In the genomic region with DNA sequence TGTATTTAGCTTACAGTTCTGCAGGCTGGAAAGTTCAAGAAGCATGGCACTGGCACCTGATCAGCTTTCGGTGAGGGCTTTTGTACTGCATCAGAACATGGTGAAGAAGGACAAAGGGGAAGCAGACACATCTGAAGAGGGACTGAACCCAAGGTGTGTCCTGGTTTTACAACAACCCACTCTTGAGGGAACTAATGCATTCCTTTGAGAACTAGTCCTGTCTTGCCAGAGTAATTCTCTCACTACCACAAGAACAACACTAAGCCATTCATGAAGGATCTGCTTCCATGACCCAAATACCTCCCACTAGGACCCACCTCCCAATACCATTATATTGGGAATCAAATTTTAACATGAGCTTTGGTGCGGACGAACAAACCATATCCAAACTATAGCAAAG, we compare ENCODE assay signal across 24 cellular contexts.
A peak's percentile ranks its signal among the peaks of the same experiment; 100 is the strongest.
DNase-seq lines count a peak whose midpoint lies in the region; FAIRE-seq and TF ChIP-seq lines count a peak whose summit lies in the region.
"Had no signal": no experiment of that assay in that cellular context is flagged by ENCODE, and none has a peak within 500 bp of the region (broad histone marks: within the 10 kb centered on the region; RNA-seq: fewer than 3 reads in every experiment).

No MANE protein-coding gene starts in this region.

- dilution Hi-C loops in mammary epithelial cell (cut with HindIII; ENCODE audit: low sequenced_read_pairs) (no loop called here), keratinocyte (cut with MboI; ENCODE audit: extremely low pct_ligation_motif_present, low sequenced_read_pairs) (no loop called here)

- no peaks in the 10 kb centered on the region for H3K9me3 ChIP-seq in mammary epithelial cell (replicated peaks; ENCODE audit: insufficient read depth, low read length)
- no peaks in the 10 kb centered on the region for H3K9me3 ChIP-seq in keratinocyte (ENCODE audit: control insufficient read depth, low read depth, low read length)
- no peaks in the 10 kb centered on the region for H3K9me3 ChIP-seq in SK-N-SH
- H3K9me3 ChIP-seq: BE2C, BLaER1 had no signal

- TF ChIP-seq CTCF in mammary epithelial cell (conservative IDR thresholded peaks at IDR 0.05 in 1 of 2, IDR thresholded peaks at IDR 0.05 in 1 of 2; ENCODE audit: extremely low read depth in 1 of 2, insufficient read depth in 1 of 2, low read depth in 1 of 2, low read length in 2 of 2) (no peak), MCF 10A (IDR thresholded peaks at IDR 0.05; ENCODE audit: unreplicated experiment) (no peak), bronchial epithelial cell (IDR thresholded peaks at IDR 0.05; ENCODE audit: insufficient read depth, low read length, severe bottlenecking) (no peak), epithelial cell of esophagus (IDR thresholded peaks at IDR 0.05; ENCODE audit: insufficient read depth, low read depth, low read length, missing control alignments) (no peak), keratinocyte (optimal IDR thresholded peaks at IDR 0.05 in 1 of 3, IDR thresholded peaks at IDR 0.05 in 1 of 3, conservative IDR thresholded peaks at IDR 0.05 in 1 of 3; ENCODE audit: extremely low read depth in 1 of 3, insufficient read depth in 2 of 3, low read length in 3 of 3) (no peak), SK-N-SH (IDR thresholded peaks at IDR 0.05) (no peak)

- no peaks in the 10 kb centered on the region for H3F3A ChIP-seq in SK-N-SH (replicated peaks; ENCODE audit: insufficient read depth)

- no peak overlapping the region for H3K4me3 Mint-ChIP-seq in MCF 10A (ENCODE audit: unreplicated experiment)
- H3K4me3 Mint-ChIP-seq: CD14-positive monocyte; CD4-positive, alpha-beta memory T cell; CD4-positive, CD25-positive, alpha-beta regulatory T cell; CD8-positive, alpha-beta memory T cell had no signal

- 62% methylated on average over 3 of the region's 3 CpGs for WGBS in mammary epithelial cell (ENCODE audit: low coverage, missing lambda C conversion rate)
- 96% methylated on average over 3 of the region's 3 CpGs for WGBS in SK-N-SH (ENCODE audit: low lambda C conversion rate)

- H3K36me3 Mint-ChIP-seq in MCF 10A (ENCODE audit: insufficient read depth, unreplicated experiment), result no peaks in the 10 kb centered on the region
- H3K36me3 Mint-ChIP-seq: CD14-positive monocyte; CD4-positive, alpha-beta memory T cell; CD4-positive, CD25-positive, alpha-beta regulatory T cell; CD8-positive, alpha-beta memory T cell had no signal

- no peaks in the 10 kb centered on the region for H3K27me3 Mint-ChIP-seq in MCF 10A (ENCODE audit: insufficient read depth, unreplicated experiment)
- H3K27me3 Mint-ChIP-seq: CD4-positive, alpha-beta memory T cell; CD4-positive, CD25-positive, alpha-beta regulatory T cell; CD8-positive, alpha-beta memory T cell had no signal

- in situ Hi-C loops in mammary epithelial cell (cut with MboI; ENCODE audit: low sequenced_read_pairs in 2 of 2), result no loop called here

- no peaks in the 10 kb centered on the region; the same call in 1 of the 2 replicates for H3K9me2 ChIP-seq in SK-N-SH

- H2AFZ ChIP-seq in mammary epithelial cell (ENCODE audit: low read depth, low read length) (peak overlapping the region; percentile 37), keratinocyte (ENCODE audit: control insufficient read depth, low read length) (peak overlapping the region; percentile 62), SK-N-SH (ENCODE audit: low read depth) (no peak overlapping the region)

- H3K27ac ChIP-seq in mammary epithelial cell (ENCODE audit: insufficient read depth, low read depth, low read length) (no peak overlapping the region), keratinocyte (ENCODE audit: control insufficient read depth, insufficient read depth, low read length) (no peak overlapping the region), SK-N-SH (ENCODE audit: low read depth in 2 of 2, low read length in 1 of 2) (no peak overlapping the region; a peak in 1 of 4 replicates)
- H3K27ac ChIP-seq: BLaER1 had no signal

- H3K4me1 ChIP-seq in mammary epithelial cell (ENCODE audit: insufficient read depth, low read length) (peaks cover 8% of the 10 kb centered on the region), keratinocyte (ENCODE audit: control insufficient read depth, extremely low read depth, insufficient read depth, low read length) (peaks cover 14% of the 10 kb centered on the region), SK-N-SH (ENCODE audit: control insufficient read depth in 1 of 2, insufficient read depth in 2 of 2, low read depth in 1 of 2, low read length in 1 of 2) (peaks cover 0 to 11% of the 10 kb centered on the region in 2 experiments; a peak in 2 of 4 replicates)
- H3K4me1 ChIP-seq: BLaER1 had no signal

- TF ChIP-seq EP300 in SK-N-SH (IDR thresholded peaks at IDR 0.05; ENCODE audit: borderline replicate concordance in 1 of 2, low read depth in 1 of 2, low read length in 1 of 2), result no peak

- H4K20me1 ChIP-seq in mammary epithelial cell (ENCODE audit: insufficient read depth, low read length) (no peaks in the 10 kb centered on the region), keratinocyte (ENCODE audit: control insufficient read depth, extremely low read depth, insufficient read depth, low read length) (no peaks in the 10 kb centered on the region), SK-N-SH (ENCODE audit: insufficient read depth) (no peaks in the 10 kb centered on the region)
- H4K20me1 ChIP-seq: BLaER1 had no signal

- no peaks in the 10 kb centered on the region for H3K4me1 Mint-ChIP-seq in MCF 10A (ENCODE audit: insufficient read depth, unreplicated experiment)
- H3K4me1 Mint-ChIP-seq: CD14-positive monocyte; CD4-positive, alpha-beta memory T cell; CD4-positive, CD25-positive, alpha-beta regulatory T cell; CD8-positive, alpha-beta memory T cell had no signal

- H3K27me3 ChIP-seq in mammary epithelial cell (ENCODE audit: insufficient read depth, low read length) (no peaks in the 10 kb centered on the region), bronchial epithelial cell (ENCODE audit: control insufficient read depth, insufficient read depth, low read length) (no peaks in the 10 kb centered on the region), keratinocyte (ENCODE audit: control insufficient read depth, extremely low read depth, insufficient read depth, low read length) (no peaks in the 10 kb centered on the region), SK-N-SH (ENCODE audit: insufficient read depth) (no peaks in the 10 kb centered on the region)
- H3K27me3 ChIP-seq: BE2C, BLaER1 had no signal

- no peaks in the 10 kb centered on the region for H3K9me3 Mint-ChIP-seq in MCF 10A (ENCODE audit: unreplicated experiment)
- H3K9me3 Mint-ChIP-seq: CD4-positive, alpha-beta memory T cell; CD8-positive, alpha-beta memory T cell had no signal

- no peak for TF ChIP-seq RAD21 in SK-N-SH (IDR thresholded peaks at IDR 0.05; ENCODE audit: low read length)

- H3K79me2 ChIP-seq in mammary epithelial cell (ENCODE audit: insufficient read depth, low read length), result no peaks in the 10 kb centered on the region
- H3K79me2 ChIP-seq in keratinocyte (ENCODE audit: control insufficient read depth, insufficient read depth, low read length), result no peaks in the 10 kb centered on the region
- H3K79me2 ChIP-seq in SK-N-SH (ENCODE audit: insufficient read depth), result no peaks in the 10 kb centered on the region

- no peak overlapping the region for H3K27ac Mint-ChIP-seq in MCF 10A (ENCODE audit: low read depth, unreplicated experiment)
- H3K27ac Mint-ChIP-seq: CD14-positive monocyte; CD4-positive, alpha-beta memory T cell; CD4-positive, CD25-positive, alpha-beta regulatory T cell; CD8-positive, alpha-beta memory T cell had no signal

- BruUV-seq in mammary epithelial cell (replicated peaks; lab: Mats Ljungman, UMichigan) (no TSS peak), MCF 10A (replicated peaks; lab: Mats Ljungman, UMichigan) (no TSS peak)

- H3K9ac ChIP-seq in mammary epithelial cell (ENCODE audit: insufficient read depth, low read length) (no peak overlapping the region), keratinocyte (ENCODE audit: control insufficient read depth, extremely low read depth, insufficient read depth, low read length) (no peak overlapping the region), SK-N-SH (no peak overlapping the region)
- H3K9ac ChIP-seq: BLaER1 had no signal

- intact Hi-C loops in mammary epithelial cell (cut with micrococcal nuclease) (loop anchor here (1.0 kb wide), 1 partner anchor 45 kb away; no protein-coding TSS in a partner anchor), MCF 10A (cut with micrococcal nuclease) (no loop called here)

- CTCF ChIA-PET in mammary epithelial cell (lab: Charles Lee; ENCODE audit: low non-redundant PET) (no interaction called here), MCF 10A (lab: Yijun Ruan, JAX) (interaction anchor here (0.7 to 1.5 kb wide), 2 partner anchors 102 to 164 kb away, joined by 4 read pairs; no protein-coding TSS in a partner anchor), SK-N-SH (lab: Yijun Ruan, JAX) (interaction anchor here (1.6 kb wide), 1 partner anchor 111 kb away, joined by 4 read pairs; no protein-coding TSS in a partner anchor)

- H3K36me3 ChIP-seq in mammary epithelial cell (ENCODE audit: insufficient read depth, low read length) (no peaks in the 10 kb centered on the region), bronchial epithelial cell (ENCODE audit: control insufficient read depth, insufficient read depth, low read length) (no peaks in the 10 kb centered on the region), keratinocyte (ENCODE audit: control insufficient read depth in 2 of 2, extremely low read depth in 1 of 2, insufficient read depth in 2 of 2, low read length in 2 of 2) (no peaks in the 10 kb centered on the region), SK-N-SH (replicated peaks in 1 of 2; ENCODE audit: control insufficient read depth in 1 of 2, insufficient read depth in 2 of 2, low read length in 1 of 2) (no peaks in the 10 kb centered on the region)
- H3K36me3 ChIP-seq: BE2C, BLaER1 had no signal

- DNase-seq in mammary epithelial cell (peak; percentile 71), MCF 10A (ENCODE audit: unreplicated experiment) (no peak), bronchial epithelial cell (ENCODE audit: low read depth) (peak; percentile 65), epithelial cell of esophagus (ENCODE audit: low read depth) (peak; percentile 57), keratinocyte (ENCODE audit: low read depth, low spot score) (peak; percentile 11), NCI-H1092 (lab: John Stamatoyannopoulos, UW) (no peak), SK-N-SH (no peak), mesenteric fat pad (ENCODE audit: low spot score) (no peak)
- DNase-seq: 8988T; ACHN; BE2C; C1 segment of cervical spinal cord; CD4-positive, alpha-beta memory T cell; CD4-positive, CD25-positive, alpha-beta regulatory T cell; CD8-positive, alpha-beta memory T cell; COR-L47; DMS79 treated with DMSO at 0.1 percent for 48 hours; GF-D8 had no signal

- H3K4me2 ChIP-seq in mammary epithelial cell (ENCODE audit: insufficient read depth, low read depth, low read length) (peak overlapping the region; percentile 13), keratinocyte (ENCODE audit: control insufficient read depth, extremely low read depth, insufficient read depth, low read depth, low read length) (peak overlapping the region; percentile 5), SK-N-SH (no peak overlapping the region)
- H3K4me2 ChIP-seq: BLaER1 had no signal

- FAIRE-seq in bronchial epithelial cell (lab: Jason Lieb, UNC) (no peak), keratinocyte (lab: Jason Lieb, UNC) (peak; percentile 88)
- FAIRE-seq: A204.1, G401.6, GM12891, GM19239 had no signal

- POLR2A ChIA-PET in MCF 10A (lab: Yijun Ruan, JAX) (no interaction called here), SK-N-SH (lab: Yijun Ruan, JAX) (no interaction called here)

- no peak overlapping the region for H3K4me3 ChIP-seq in mammary epithelial cell (replicated peaks in 1 of 3; ENCODE audit: insufficient read depth in 1 of 3, low read depth in 2 of 3, low read length in 3 of 3)
- H3K4me3 ChIP-seq in bronchial epithelial cell (ENCODE audit: low read depth, low read length), result no peak overlapping the region
- no peak overlapping the region for H3K4me3 ChIP-seq in epithelial cell of esophagus (ENCODE audit: low read length)
- H3K4me3 ChIP-seq in keratinocyte (ENCODE audit: control insufficient read depth in 2 of 3, extremely low read depth in 1 of 3, insufficient read depth in 2 of 3, low read depth in 1 of 3, low read length in 3 of 3), result no peak overlapping the region
- no peak overlapping the region for H3K4me3 ChIP-seq in SK-N-SH (ENCODE audit: low read depth in 2 of 2, low read length in 1 of 2)
- H3K4me3 ChIP-seq: BLaER1 had no signal

- H3K9me1 ChIP-seq in keratinocyte (ENCODE audit: control insufficient read depth, extremely low read depth, insufficient read depth, low read length), result no peaks in the 10 kb centered on the region

Comparison
In these comparisons a context has a peak if more than half of its experiments do, and no peak if none do; other contexts are left out.
1. DNase-seq: peak in mammary epithelial cell (single experiment), bronchial epithelial cell (single experiment), epithelial cell of esophagus (single experiment) and keratinocyte (single experiment); none in MCF 10A (single experiment), NCI-H1092 (single experiment), SK-N-SH (single experiment) and mesenteric fat pad (single experiment).